Comparison of ENCODE assay signal across 1 cellular context in the genomic region with DNA sequence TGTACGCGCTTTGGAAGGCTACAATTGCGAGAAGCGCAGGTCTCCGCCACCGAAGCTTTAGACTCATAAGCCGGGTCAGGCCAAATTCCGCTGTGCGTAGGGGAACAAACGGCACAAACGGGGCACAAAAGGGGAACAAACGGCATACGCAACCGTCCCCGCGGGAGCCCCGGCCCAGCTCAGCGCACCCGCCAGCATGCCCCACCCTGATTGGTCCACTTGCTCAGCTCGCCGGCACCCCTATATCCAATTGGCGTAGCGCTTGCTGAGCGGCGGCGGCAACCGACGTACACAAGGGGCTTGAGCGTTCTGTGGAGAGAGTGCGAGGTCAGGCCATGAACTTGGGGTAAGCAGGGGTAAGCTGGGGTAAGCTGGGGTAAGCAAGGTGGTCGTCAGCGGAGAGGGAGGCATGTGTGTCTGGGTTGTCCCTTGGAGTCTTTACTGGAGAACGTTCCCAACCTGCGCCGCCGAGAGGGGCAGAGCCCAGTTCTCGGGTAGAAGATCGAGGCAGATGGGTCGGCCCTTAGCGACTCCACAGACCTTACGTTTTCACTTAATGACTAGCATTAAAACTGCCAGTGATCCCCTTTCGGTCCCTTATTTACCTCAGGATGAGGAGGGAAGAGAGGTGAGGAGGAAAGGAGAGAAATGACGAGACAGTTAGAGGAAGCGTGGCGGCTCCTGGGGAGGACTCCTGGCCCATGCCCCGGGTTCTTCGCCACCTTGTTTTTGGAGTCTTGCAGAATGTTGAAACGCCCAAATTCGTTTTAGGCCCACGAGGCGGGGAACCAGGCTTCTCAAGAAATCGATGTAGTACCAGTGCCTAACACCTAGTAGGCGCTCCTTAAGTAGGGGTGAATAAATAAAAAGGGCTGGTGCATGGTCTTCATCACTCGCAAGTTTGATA.
TF ChIP-seq lines count a peak whose summit lies in the region.

TSS of gene CCDC66 (plus strand) at position 268 of the 907 bp plus-strand sequence. CDS start at position 336, 68 bp downstream.

TF ChIP-seq in HEK293, 187 proteins besides CTCF, POLR2A, EP300 and RAD21 (continued from another document):
- TF ChIP-seq, protein P1, sequence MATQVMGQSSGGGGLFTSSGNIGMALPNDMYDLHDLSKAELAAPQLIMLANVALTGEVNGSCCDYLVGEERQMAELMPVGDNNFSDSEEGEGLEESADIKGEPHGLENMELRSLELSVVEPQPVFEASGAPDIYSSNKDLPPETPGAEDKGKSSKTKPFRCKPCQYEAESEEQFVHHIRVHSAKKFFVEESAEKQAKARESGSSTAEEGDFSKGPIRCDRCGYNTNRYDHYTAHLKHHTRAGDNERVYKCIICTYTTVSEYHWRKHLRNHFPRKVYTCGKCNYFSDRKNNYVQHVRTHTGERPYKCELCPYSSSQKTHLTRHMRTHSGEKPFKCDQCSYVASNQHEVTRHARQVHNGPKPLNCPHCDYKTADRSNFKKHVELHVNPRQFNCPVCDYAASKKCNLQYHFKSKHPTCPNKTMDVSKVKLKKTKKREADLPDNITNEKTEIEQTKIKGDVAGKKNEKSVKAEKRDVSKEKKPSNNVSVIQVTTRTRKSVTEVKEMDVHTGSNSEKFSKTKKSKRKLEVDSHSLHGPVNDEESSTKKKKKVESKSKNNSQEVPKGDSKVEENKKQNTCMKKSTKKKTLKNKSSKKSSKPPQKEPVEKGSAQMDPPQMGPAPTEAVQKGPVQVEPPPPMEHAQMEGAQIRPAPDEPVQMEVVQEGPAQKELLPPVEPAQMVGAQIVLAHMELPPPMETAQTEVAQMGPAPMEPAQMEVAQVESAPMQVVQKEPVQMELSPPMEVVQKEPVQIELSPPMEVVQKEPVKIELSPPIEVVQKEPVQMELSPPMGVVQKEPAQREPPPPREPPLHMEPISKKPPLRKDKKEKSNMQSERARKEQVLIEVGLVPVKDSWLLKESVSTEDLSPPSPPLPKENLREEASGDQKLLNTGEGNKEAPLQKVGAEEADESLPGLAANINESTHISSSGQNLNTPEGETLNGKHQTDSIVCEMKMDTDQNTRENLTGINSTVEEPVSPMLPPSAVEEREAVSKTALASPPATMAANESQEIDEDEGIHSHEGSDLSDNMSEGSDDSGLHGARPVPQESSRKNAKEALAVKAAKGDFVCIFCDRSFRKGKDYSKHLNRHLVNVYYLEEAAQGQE (tag by site-specific recombination; IDR thresholded peaks at IDR 0.05) = no peak
- peak; percentile 88 for TF ChIP-seq ZXDB (tag by site-specific recombination; IDR thresholded peaks at IDR 0.05)
